In the genomic region with DNA sequence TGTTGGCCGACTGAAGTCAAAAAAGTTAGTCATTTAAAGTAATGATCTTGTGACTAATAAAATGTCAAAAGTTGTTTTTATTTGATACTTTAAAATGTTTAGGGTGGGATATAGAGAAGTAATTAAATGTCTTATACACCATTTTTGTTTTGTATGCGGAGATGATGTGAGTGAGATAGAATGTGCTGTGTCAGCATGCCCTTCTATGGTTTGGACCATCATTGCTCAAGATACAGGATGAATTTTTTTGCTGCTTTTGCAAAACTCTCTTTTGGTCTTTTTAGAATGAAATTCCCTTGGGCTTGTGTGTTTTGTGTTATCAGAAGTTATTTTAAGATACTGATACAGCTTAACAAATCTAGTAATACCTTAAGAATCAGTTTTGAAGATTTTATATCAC, we compare ENCODE assay signal across 27 cellular contexts. TPM values are rescaled to one million over a fixed set of nuclear protein-coding genes. Genes with fewer than 3 reads are reported as not detected.
DNase-seq lines count a peak whose midpoint lies in the region; ATAC-seq and TF ChIP-seq lines count a peak whose summit lies in the region.
"Had no signal": no experiment of that assay in that cellular context is flagged by ENCODE, and none has a peak within 500 bp of the region (broad histone marks: within the 10 kb centered on the region; RNA-seq: fewer than 3 reads in every experiment).

No MANE protein-coding gene starts in this region.

- no peak for ATAC-seq in GM18519 (IDR thresholded peaks at IDR 0.05; ENCODE audit: low FRiP score, unreplicated experiment)
- ATAC-seq: activated T-helper 17 cell treated with anti-CD3 and anti-CD28 coated beads, Interleukin-2, amount 50 U/mL, for 72 hours; body of pancreas; stimulated activated naive B cell treated with anti-CD40 and anti-IgM and Interleukin-4, amounts not matched to agents 10 μg/mL and 1 μg/mL and 100 μg/mL, for 72 hours had no signal

- BruUV-seq in MCF 10A (replicated peaks; lab: Mats Ljungman, UMichigan) (no TSS peak), mammary epithelial cell (replicated peaks; lab: Mats Ljungman, UMichigan) (no TSS peak)

- peaks cover 2% of the 10 kb centered on the region for H4K20me1 ChIP-seq in mammary epithelial cell (ENCODE audit: insufficient read depth, low read length)

- no peak overlapping the region for H3K4me2 ChIP-seq in mammary epithelial cell (ENCODE audit: insufficient read depth, low read depth, low read length)
- H3K4me2 ChIP-seq: neural progenitor cell had no signal

- H3K9me3 Mint-ChIP-seq in MCF 10A (ENCODE audit: unreplicated experiment), result no peaks in the 10 kb centered on the region
- H3K9me3 Mint-ChIP-seq: activated CD4-positive, alpha-beta T cell treated with anti-CD3 and anti-CD28 coated beads, Interleukin-2, amount 10 ng/mL, durations not matched to agents 7 days and 5 days; activated T-helper 17 cell treated with anti-CD3 and anti-CD28 coated beads, Interleukin-2, amount 50 U/mL, for 72 hours; neural progenitor cell; stimulated activated naive B cell treated with anti-CD40 and anti-IgM and Interleukin-4, amounts not matched to agents 10 μg/mL and 1 μg/mL and 100 μg/mL, for 72 hours; T-helper 1 cell treated with Interleukin-12 subunit alpha and Interleukin-12 subunit beta and Interleukin-4 antibody, amounts not matched to agents 30 μg/mL and 1 μg/mL, for 36 hours had no signal

- WGBS in mammary epithelial cell (ENCODE audit: low coverage, missing lambda C conversion rate), result 85% methylated on average over 2 of the region's 2 CpGs
- 86 to 87% methylated on average over 2 of the region's 2 CpGs for WGBS in testis, 2 donors
- WGBS in transverse colon (ENCODE audit: low coverage in 1 of 2), 2 donors, result 91 to 94% methylated on average over 2 of the region's 2 CpGs

- CTCF ChIA-PET in MCF 10A (lab: Yijun Ruan, JAX), result interaction anchor here (0.9 kb wide), 1 partner anchor 12 kb away, joined by 3 read pairs; no protein-coding TSS in a partner anchor
- CTCF ChIA-PET in mammary epithelial cell (lab: Charles Lee; ENCODE audit: low non-redundant PET), result interaction anchor here (0.7 kb wide), 1 partner anchor 1456 kb away, joined by 5 read pairs; no protein-coding TSS in a partner anchor

- H3K36me3 ChIP-seq in mammary epithelial cell (ENCODE audit: insufficient read depth, low read length) (peaks cover 9% of the 10 kb centered on the region), testis (ENCODE audit: low read depth, missing control alignments) (no peaks in the 10 kb centered on the region), transverse colon (no peaks in the 10 kb centered on the region)
- H3K36me3 ChIP-seq: neural progenitor cell, tibial artery had no signal

- H3K27me3 ChIP-seq in mammary epithelial cell (ENCODE audit: insufficient read depth, low read length) (no peaks in the 10 kb centered on the region), testis (no peaks in the 10 kb centered on the region), transverse colon (no peaks in the 10 kb centered on the region)
- H3K27me3 ChIP-seq: body of pancreas, neural progenitor cell, SJCRH30, tibial artery had no signal

- dilution Hi-C loops in mammary epithelial cell (cut with HindIII; ENCODE audit: low sequenced_read_pairs), result loop anchor here (5.0 kb wide), 1 partner anchor 78 kb away; no protein-coding TSS in a partner anchor

- TF ChIP-seq EP300 in transverse colon (IDR thresholded peaks at IDR 0.05; ENCODE audit: low read depth), result no peak

- no peak overlapping the region for H3K27ac Mint-ChIP-seq in MCF 10A (ENCODE audit: low read depth, unreplicated experiment)
- H3K27ac Mint-ChIP-seq: activated CD4-positive, alpha-beta T cell treated with anti-CD3 and anti-CD28 coated beads, Interleukin-2, amount 10 ng/mL, durations not matched to agents 7 days and 5 days; activated naive CD8-positive, alpha-beta T cell; activated T-helper 17 cell treated with anti-CD3 and anti-CD28 coated beads, Interleukin-2, amount 50 U/mL, for 72 hours; B cell; neural progenitor cell; progenitor cell of endocrine pancreas; stimulated activated naive B cell treated with anti-CD40 and anti-IgM and Interleukin-4, amounts not matched to agents 10 μg/mL and 1 μg/mL and 100 μg/mL, for 72 hours; T-helper 1 cell treated with Interleukin-12 subunit alpha and Interleukin-12 subunit beta and Interleukin-4 antibody, amounts not matched to agents 30 μg/mL and 1 μg/mL, for 36 hours had no signal

- H3K4me1 Mint-ChIP-seq in MCF 10A (ENCODE audit: insufficient read depth, unreplicated experiment), result peaks cover 12% of the 10 kb centered on the region
- H3K4me1 Mint-ChIP-seq: neural progenitor cell had no signal

- H3K27me3 Mint-ChIP-seq in MCF 10A (ENCODE audit: insufficient read depth, unreplicated experiment), result no peaks in the 10 kb centered on the region
- H3K27me3 Mint-ChIP-seq: activated CD4-positive, alpha-beta T cell treated with anti-CD3 and anti-CD28 coated beads, Interleukin-2, amount 10 ng/mL, durations not matched to agents 7 days and 5 days; activated naive CD8-positive, alpha-beta T cell; activated T-helper 17 cell treated with anti-CD3 and anti-CD28 coated beads, Interleukin-2, amount 50 U/mL, for 72 hours; B cell; progenitor cell of endocrine pancreas; stimulated activated naive B cell treated with anti-CD40 and anti-IgM and Interleukin-4, amounts not matched to agents 10 μg/mL and 1 μg/mL and 100 μg/mL, for 72 hours had no signal

- peaks cover 15% of the 10 kb centered on the region for H3K4me1 ChIP-seq in mammary epithelial cell (ENCODE audit: insufficient read depth, low read length)
- H3K4me1 ChIP-seq in testis, result peaks cover 8% of the 10 kb centered on the region
- H3K4me1 ChIP-seq in transverse colon, result peaks cover 0 to 11% (median 5%) of the 10 kb centered on the region in 4 donors
- H3K4me1 ChIP-seq: neural progenitor cell had no signal

- TF ChIP-seq CTCF in MCF 10A (IDR thresholded peaks at IDR 0.05; ENCODE audit: unreplicated experiment) (no peak), mammary epithelial cell (conservative IDR thresholded peaks at IDR 0.05 in 1 of 2, IDR thresholded peaks at IDR 0.05 in 1 of 2; ENCODE audit: extremely low read depth in 1 of 2, insufficient read depth in 1 of 2, low read depth in 1 of 2, low read length in 2 of 2) (no peak), cardiac fibroblast (IDR thresholded peaks at IDR 0.05; ENCODE audit: low read depth, low read length) (no peak), testis (IDR thresholded peaks at IDR 0.05) (no peak), transverse colon (IDR thresholded peaks at IDR 0.05) (no peak)

- H3K27ac ChIP-seq in mammary epithelial cell (ENCODE audit: insufficient read depth, low read depth, low read length) (no peak overlapping the region), testis (no peak overlapping the region), transverse colon (no peak overlapping the region)
- H3K27ac ChIP-seq: 22Rv1, body of pancreas, coronary artery, neural progenitor cell, SJCRH30, tibial artery had no signal

- POLR2A ChIA-PET in MCF 10A (lab: Yijun Ruan, JAX), result interaction anchor here (0.7 to 3.5 kb wide), 7 partner anchors 7 to 207 kb away, joined by 3 to 15 read pairs (median 3); a partner anchor contains a TSS

- no peak overlapping the region for H3K4me3 Mint-ChIP-seq in MCF 10A (ENCODE audit: unreplicated experiment)
- H3K4me3 Mint-ChIP-seq: activated CD4-positive, alpha-beta T cell treated with anti-CD3 and anti-CD28 coated beads, Interleukin-2, amount 10 ng/mL, durations not matched to agents 7 days and 5 days; activated naive CD8-positive, alpha-beta T cell; activated T-helper 17 cell treated with anti-CD3 and anti-CD28 coated beads, Interleukin-2, amount 50 U/mL, for 72 hours; B cell; neural progenitor cell; stimulated activated naive B cell treated with anti-CD40 and anti-IgM and Interleukin-4, amounts not matched to agents 10 μg/mL and 1 μg/mL and 100 μg/mL, for 72 hours; T-helper 1 cell treated with Interleukin-12 subunit alpha and Interleukin-12 subunit beta and Interleukin-4 antibody, amounts not matched to agents 30 μg/mL and 1 μg/mL, for 36 hours had no signal

- H2AFZ ChIP-seq in mammary epithelial cell (ENCODE audit: low read depth, low read length), result no peak overlapping the region
- H2AFZ ChIP-seq: neural progenitor cell had no signal

- no peak overlapping the region for H3K4me3 ChIP-seq in mammary epithelial cell (replicated peaks in 1 of 3; ENCODE audit: insufficient read depth in 1 of 3, low read depth in 2 of 3, low read length in 3 of 3)
- no peak overlapping the region for H3K4me3 ChIP-seq in cardiac fibroblast (replicated peaks in 1 of 2; ENCODE audit: low read depth in 2 of 2, low read length in 2 of 2)
- H3K4me3 ChIP-seq in testis, result no peak overlapping the region
- H3K4me3 ChIP-seq in transverse colon, result no peak overlapping the region
- H3K4me3 ChIP-seq: body of pancreas, coronary artery, neural progenitor cell, SJCRH30, tibial artery had no signal

- intact Hi-C loops in MCF 10A (cut with micrococcal nuclease) (no loop called here), mammary epithelial cell (cut with micrococcal nuclease) (no loop called here), testis (cut with DNase I; ENCODE audit: low total_unique reads) (no loop called here), transverse colon (cut with DNase I; ENCODE audit: low total_unique reads) (no loop called here)

- H3K9me3 ChIP-seq in mammary epithelial cell (replicated peaks; ENCODE audit: insufficient read depth, low read length) (no peaks in the 10 kb centered on the region), testis (no peaks in the 10 kb centered on the region), transverse colon (no peaks in the 10 kb centered on the region)
- H3K9me3 ChIP-seq: body of pancreas, SJCRH30, tibial artery had no signal

- in situ Hi-C loops in mammary epithelial cell (cut with MboI; ENCODE audit: low sequenced_read_pairs in 2 of 2), result loop anchor here in 1 of 2 donors (25.0 kb wide), 1 partner anchor 113 kb away; a partner anchor contains a TSS
- in situ Hi-C loops in transverse colon (cut with MboI; ENCODE audit: low pct_ligation_motif_present in 1 of 4, low pct_unique_long_range_greater_than_20kb in 1 of 4, low sequenced_read_pairs in 3 of 4), result loop anchor here in 1 of 4 donors (25.0 kb wide), 1 partner anchor 188 kb away; a partner anchor contains a TSS

- H3K79me2 ChIP-seq in mammary epithelial cell (ENCODE audit: insufficient read depth, low read length), result peaks cover 80% of the 10 kb centered on the region

- H3K9ac ChIP-seq in mammary epithelial cell (ENCODE audit: insufficient read depth, low read length), result no peak overlapping the region
- H3K9ac ChIP-seq: neural progenitor cell had no signal

- DNase-seq in MCF 10A (ENCODE audit: unreplicated experiment) (peak; percentile 39), mammary epithelial cell (no peak), cardiac fibroblast (ENCODE audit: low read depth in 2 of 2) (peak; percentile 66 to 74), fibroblast of the conjunctiva (ENCODE audit: low read depth) (peak; percentile 18), testis (peak; percentile 25), NCI-H2107 (lab: John Stamatoyannopoulos, UW) (no peak), transverse colon (no peak)
- DNase-seq: activated CD4-positive, alpha-beta T cell treated with anti-CD3 and anti-CD28 coated beads, Interleukin-2, amount 10 ng/mL, durations not matched to agents 7 days and 5 days; body of pancreas; DMS79 treated with DMSO at 0.1 percent for 48 hours; foreskin melanocyte; hippocampal formation; NCI-H1105 treated with DMSO at 0.1 percent for 48 hours; NCI-H510A treated with DMSO at 0.1 percent for 48 hours; NK-92 treated with Interleukin-12 subunit alpha and Interleukin-12 subunit beta, amount 100 ng/mL, for 24 hours; SJCRH30; stimulated activated naive B cell treated with anti-CD40 and anti-IgM and Interleukin-4, amounts not matched to agents 10 μg/mL and 1 μg/mL and 100 μg/mL, for 72 hours; tibial artery had no signal

- H3K36me3 Mint-ChIP-seq in MCF 10A (ENCODE audit: insufficient read depth, unreplicated experiment), result peaks cover 10% of the 10 kb centered on the region
- H3K36me3 Mint-ChIP-seq: neural progenitor cell had no signal

- no peak for TF ChIP-seq POLR2A in testis (IDR thresholded peaks at IDR 0.05)
- no peak for TF ChIP-seq POLR2A in transverse colon (IDR thresholded peaks at IDR 0.05)

RNA-seq across cellular contexts. Expression of a gene that starts 12.5 kb away (rescaled TPM):
- total RNA-seq in MCF 10A (2022) (18.0 and 21.4 TPM in 2 replicates), mammary epithelial cell (10 to 100 TPM; 16.0 to 18.2 TPM), testis (10 to 100 TPM; 15.3 to 15.9 TPM), transverse colon (10 to 100 TPM in 1 of 4 donors, 1 to 10 TPM in 3; 1.9 to 16.4 (median 5.4) TPM)
- polyA plus RNA-seq in mammary epithelial cell (4.8 TPM), testis (ENCODE audit: insufficient read depth, low read depth, low replicate concordance) (3.6 TPM)
- 2.7 TPM for polyA minus RNA-seq in mammary epithelial cell

Comparison
In these comparisons a context has a peak if more than half of its experiments do, and no peak if none do; other contexts are left out.
1. DNase-seq: peak in MCF 10A (single experiment), cardiac fibroblast (2 of 2), fibroblast of the conjunctiva (single experiment) and testis (single experiment); none in mammary epithelial cell (single experiment), NCI-H2107 (single experiment) and transverse colon (single experiment).